ENCODE assay signal across 14 cellular contexts in the genomic region with DNA sequence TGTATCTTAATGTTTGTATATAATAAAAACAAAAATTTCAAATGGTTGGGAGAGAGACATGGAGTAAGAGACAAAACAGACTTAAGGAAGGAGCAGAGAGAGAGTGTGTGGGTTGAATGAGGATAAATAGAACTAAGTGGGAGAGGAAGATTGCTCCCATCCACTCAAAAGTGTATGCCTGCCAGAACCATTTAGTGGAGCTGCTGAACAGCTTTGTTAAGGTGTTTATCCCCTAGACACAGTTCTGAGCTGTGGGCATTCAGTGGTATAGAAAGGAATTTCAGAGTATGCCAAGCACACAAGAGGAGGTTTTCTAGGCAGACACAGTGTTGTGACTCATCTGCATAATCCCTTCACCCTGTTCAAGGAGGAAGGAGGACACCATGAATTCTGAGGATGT.
A peak's percentile ranks its signal among the peaks of the same experiment; 100 is the strongest.
DNase-seq lines count a peak whose midpoint lies in the region; ATAC-seq and TF ChIP-seq lines count a peak whose summit lies in the region.
"Had no signal": no experiment of that assay in that cellular context is flagged by ENCODE, and none has a peak within 500 bp of the region (broad histone marks: within the 10 kb centered on the region; RNA-seq: fewer than 3 reads in every experiment).

No MANE protein-coding gene starts in this region.

- H3K4me3 ChIP-seq in H7 (ENCODE audit: insufficient read depth, low read depth, low read length) (no peak overlapping the region), PC-3 (ENCODE audit: low read length) (no peak overlapping the region), tibial artery (no peak overlapping the region), left lung (no peak overlapping the region)

- no peaks in the 10 kb centered on the region for H3F3A ChIP-seq in PC-3 (ENCODE audit: low read length, unreplicated experiment)

- peak; percentile 15 for DNase-seq in H7
- DNase-seq in PC-3, result peak; percentile 80
- peak; percentile 5 for DNase-seq in fibroblast of gingiva (ENCODE audit: low read depth)
- peak; percentile 25 for DNase-seq in retina
- DNase-seq in tibial artery, result no peak
- no peak for DNase-seq in left lung
- DNase-seq in G401 (ENCODE audit: low spot score), result no peak
- DNase-seq in T-helper 9 cell, result no peak
- DNase-seq: activated CD4-positive, alpha-beta T cell treated with anti-CD3 and anti-CD28 coated beads, Interleukin-2, amount 50 U/mL, for 1 hour; activated effector memory CD4-positive, alpha-beta T cell treated with anti-CD3 and anti-CD28 coated beads, Interleukin-2, amount 50 U/mL, for 16 hours; Calu3; central memory CD4-positive, alpha-beta T cell; NCI-H1436 treated with DMSO at 0.1 percent for 48 hours had no signal

- CTCF ChIA-PET in PC-3 (lab: Charles Lee), result interaction anchor here (0.6 kb wide), 1 partner anchor 268 kb away, joined by 4 read pairs; no protein-coding TSS in a partner anchor

- BruUV-seq in PC-3 (replicated peaks; lab: Mats Ljungman, UMichigan), result no TSS peak

- H3K9me2 ChIP-seq in PC-3 (replicated peaks; ENCODE audit: low read length), result no peaks in the 10 kb centered on the region

- peak; percentile 100 for ATAC-seq in PC-3
- ATAC-seq in left lung, result no peak
- ATAC-seq: esophagus mucosa had no signal

- no peaks in the 10 kb centered on the region for H3K79me2 ChIP-seq in PC-3 (ENCODE audit: low read length)

- POLR2A ChIA-PET in PC-3 (lab: Charles Lee; ENCODE audit: unreplicated experiment), result no interaction called here

- 0 out of 2 replicates have a peak, but pooled peaks have one; percentile 17 for TF ChIP-seq CTCF in PC-3 (conservative IDR thresholded peaks at IDR 0.05; ENCODE audit: low read depth, low read length)
- no peak for TF ChIP-seq CTCF in tibial artery (IDR thresholded peaks at IDR 0.05)
- no peak for TF ChIP-seq CTCF in left lung (IDR thresholded peaks at IDR 0.05)

- H3K27me3 ChIP-seq in H7 (ENCODE audit: control insufficient read depth, insufficient read depth, low read length) (no peaks in the 10 kb centered on the region), PC-3 (ENCODE audit: low read length) (no peaks in the 10 kb centered on the region), tibial artery (no peaks in the 10 kb centered on the region), left lung (no peaks in the 10 kb centered on the region)

- no peaks in the 10 kb centered on the region for H4K20me1 ChIP-seq in PC-3 (ENCODE audit: low read length)

- H3K27ac ChIP-seq in PC-3 (ENCODE audit: low read length) (no peak overlapping the region), tibial artery (no peak overlapping the region), left lung (no peak overlapping the region)

- H3K4me1 ChIP-seq in PC-3 (ENCODE audit: insufficient read depth, low read length), result peaks cover 10% of the 10 kb centered on the region
- H3K4me1 ChIP-seq in tibial artery, result no peaks in the 10 kb centered on the region
- H3K4me1 ChIP-seq in left lung, result no peaks in the 10 kb centered on the region

- intact Hi-C loops in PC-3 (cut with micrococcal nuclease), result loop anchor here (5.0 kb wide), 1 partner anchor 508 kb away; no protein-coding TSS in a partner anchor
- intact Hi-C loops in tibial artery (cut with DNase I; ENCODE audit: low total_unique reads), result no loop called here
- intact Hi-C loops in left lung (cut with DNase I), result no loop called here

- no peak overlapping the region for H3K9ac ChIP-seq in PC-3 (ENCODE audit: low read length)

- no peak overlapping the region for H2AFZ ChIP-seq in PC-3 (ENCODE audit: low read length)

- H3K36me3 ChIP-seq in H7 (replicated peaks; ENCODE audit: control insufficient read depth, insufficient read depth, low read length) (no peaks in the 10 kb centered on the region), PC-3 (ENCODE audit: low read depth, low read length) (no peaks in the 10 kb centered on the region), tibial artery (no peaks in the 10 kb centered on the region), left lung (no peaks in the 10 kb centered on the region)

- H3K9me3 ChIP-seq in PC-3 (ENCODE audit: low read length) (peaks cover 1% of the 10 kb centered on the region; the same call in 1 of the 2 replicates), tibial artery (no peaks in the 10 kb centered on the region), left lung (peaks cover 0 to 5% of the 10 kb centered on the region in 2 donors)

- no peak overlapping the region for H3K4me2 ChIP-seq in PC-3 (ENCODE audit: low read length)

- in situ Hi-C loops in G401 (cut with HindIII; ENCODE audit: low sequenced_read_pairs), result no loop called here

Comparison
In these comparisons a context has a peak if more than half of its experiments do, and no peak if none do; other contexts are left out.
1. DNase-seq: peak in H7 (single experiment), PC-3 (single experiment), fibroblast of gingiva (single experiment) and retina (single experiment); none in tibial artery (0 of 2), left lung (0 of 2), G401 (single experiment) and T-helper 9 cell (single experiment).